Comparison of ENCODE assay signal across 30 cellular contexts in genomic region chr9:25948182-25948581, GRCh38.
DNase-seq lines count a peak whose midpoint lies in the region; ATAC-seq, FAIRE-seq and TF ChIP-seq lines count a peak whose summit lies in the region.
"Had no signal": no experiment of that assay in that cellular context is flagged by ENCODE, and none has a peak within 500 bp of the region (broad histone marks: within the 10 kb centered on the region; RNA-seq: fewer than 3 reads in every experiment).

No MANE protein-coding gene starts in this region.

- CTCF ChIA-PET in A549 (lab: Yijun Ruan, JAX): no interaction called here

- TF ChIP-seq RAD21 in A549 (conservative IDR thresholded peaks at IDR 0.05 in 1 of 2, IDR thresholded peaks at IDR 0.05 in 1 of 2) (no peak), Ishikawa (IDR thresholded peaks at IDR 0.05; ENCODE audit: low read depth) (no peak)

- H3K9me3 ChIP-seq in A549: no peaks in the 10 kb centered on the region
- H3K9me3 ChIP-seq: BE2C; BLaER1; BLaER1 treated with 17β-estradiol and CSF1 and Interleukin-3, amounts not matched to agents 10 nM and 100 nM; Caco-2 had no signal

- no peak for TF ChIP-seq POLR2A in A549 (IDR thresholded peaks at IDR 0.05; ENCODE audit: low read length)
- no peak for TF ChIP-seq POLR2A in GM12891 (IDR thresholded peaks at IDR 0.05; ENCODE audit: low read depth, low read length)

- FAIRE-seq in A549 (lab: Jason Lieb, UNC) (no peak), GM12891 (lab: Jason Lieb, UNC) (no peak)
- FAIRE-seq: A204.1, D721Med had no signal

- DNase-seq in A549 (ENCODE audit: low read depth in 1 of 2, low spot score in 1 of 2) (no peak), cortex of kidney (lab: John Stamatoyannopoulos, UW) (no peak), GM12891 (ENCODE audit: insufficient read length, low spot score) (no peak)
- DNase-seq: 8988T; ACHN; AML-193; BE2C; C1 segment of cervical spinal cord; Caco-2; Calu3; CD4-positive, alpha-beta memory T cell; CD4-positive, alpha-beta T cell; CD4-positive, CD25-positive, alpha-beta regulatory T cell; CD8-positive, alpha-beta memory T cell; CD8-positive, alpha-beta T cell; COR-L47; DMS 273 treated with DMSO at 0.1 percent for 48 hours; DMS153; DMS53; DMS79; DMS79 treated with DMSO at 0.1 percent for 48 hours; DND-41; EL had no signal

- TF ChIP-seq EP300 in A549 (IDR thresholded peaks at IDR 0.05) (no peak), Ishikawa (IDR thresholded peaks at IDR 0.05; ENCODE audit: borderline replicate concordance) (no peak)

- H3K4me2 ChIP-seq in A549: no peak overlapping the region
- H3K4me2 ChIP-seq: BLaER1; BLaER1 treated with 17β-estradiol and CSF1 and Interleukin-3, amounts not matched to agents 10 nM and 100 nM had no signal

- POLR2A ChIA-PET in A549 (lab: Yijun Ruan, JAX): no interaction called here

- no peaks in the 10 kb centered on the region for H3K4me1 ChIP-seq in A549
- H3K4me1 ChIP-seq: BE2C; BLaER1; BLaER1 treated with 17β-estradiol and CSF1 and Interleukin-3, amounts not matched to agents 10 nM and 100 nM; Caco-2 had no signal

- no peak overlapping the region for H3K27ac ChIP-seq in A549
- H3K27ac ChIP-seq: 22Rv1; BLaER1; BLaER1 treated with 17β-estradiol and CSF1 and Interleukin-3, amounts not matched to agents 10 nM and 100 nM; C4-2B had no signal

- no peak for ATAC-seq in A549
- ATAC-seq: CD8-positive, alpha-beta T cell had no signal

- no peak overlapping the region for H3K4me3 ChIP-seq in A549
- H3K4me3 ChIP-seq: BLaER1; BLaER1 treated with 17β-estradiol and CSF1 and Interleukin-3, amounts not matched to agents 10 nM and 100 nM had no signal

- no peak for TF ChIP-seq CTCF in A549 (IDR thresholded peaks at IDR 0.05)

TF ChIP-seq in A549, 52 proteins besides CTCF, POLR2A, EP300 and RAD21 (continues in another document):
- TF ChIP-seq EHMT2 (IDR thresholded peaks at IDR 0.05; ENCODE audit: low read depth) (no peak), SMC3 (IDR thresholded peaks at IDR 0.05) (no peak), REST (IDR thresholded peaks at IDR 0.05) (peak; percentile 50; the same call in 1 of the 2 replicates), FOSL2 (IDR thresholded peaks at IDR 0.05) (no peak), FOSL2 (CRISPR knock-in tag; IDR thresholded peaks at IDR 0.05) (no peak)

TF ChIP-seq in Ishikawa, 13 proteins besides CTCF, POLR2A, EP300 and RAD21:
- TF ChIP-seq YY1 (IDR thresholded peaks at IDR 0.05; ENCODE audit: low read depth) (no peak), REST (IDR thresholded peaks at IDR 0.05; ENCODE audit: low read depth) (peak; percentile 71)

TF ChIP-seq in GM12891, 5 proteins besides CTCF, POLR2A, EP300 and RAD21:
- TF ChIP-seq POU2F2 (IDR thresholded peaks at IDR 0.05; ENCODE audit: low read depth, low read length) (no peak), PAX5 (IDR thresholded peaks at IDR 0.05; ENCODE audit: insufficient read depth, low read length, severe bottlenecking) (no peak), SPI1 (IDR thresholded peaks at IDR 0.05; ENCODE audit: low read depth, low read length) (no peak)
TF ChIP-seq in GM12891: peak in this region for 0.
